Comparison of ENCODE assay signal across 1 cellular context in the genomic region with DNA sequence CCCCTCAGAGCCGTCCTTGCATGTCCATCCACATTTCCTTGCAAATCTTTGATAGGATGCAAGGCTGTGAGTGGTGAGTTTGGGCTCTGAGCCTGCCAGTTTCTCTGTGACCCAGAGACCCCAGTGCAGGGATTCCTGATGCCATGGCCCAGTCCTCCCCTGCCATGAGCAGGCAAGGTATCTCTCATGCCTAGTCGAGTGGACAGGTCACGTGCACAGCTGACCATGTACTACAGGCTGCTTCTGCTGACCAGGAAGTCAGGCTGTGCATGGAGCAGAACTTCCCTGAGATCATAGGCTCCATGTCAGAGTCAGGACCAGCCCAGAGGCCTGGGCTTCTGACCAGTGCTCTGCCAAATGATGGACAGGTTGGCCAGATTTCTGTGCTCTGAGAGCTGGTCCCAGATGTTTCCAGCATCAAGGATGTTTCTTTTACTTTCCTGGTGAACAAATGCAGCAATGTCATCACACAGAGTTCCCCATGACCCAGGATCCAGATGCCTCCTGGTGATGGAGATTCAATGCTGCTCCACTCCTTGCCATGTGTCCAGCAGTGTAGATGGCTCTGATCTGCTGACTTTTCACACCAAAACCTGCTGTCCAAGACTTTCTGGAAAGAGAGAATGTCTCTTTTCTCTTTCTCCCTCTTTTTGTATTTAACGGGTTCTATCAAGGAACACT.
TF ChIP-seq lines count a peak whose summit lies in the region.

No MANE protein-coding gene starts in this region.

TF ChIP-seq in IMR-90, 13 proteins besides CTCF, POLR2A, EP300 and RAD21 (continued from another document):
- no peak for TF ChIP-seq MXI1 (IDR thresholded peaks at IDR 0.05; ENCODE audit: borderline replicate concordance, low read depth, low read length)
